In genomic region chr3:97957617-97958311, GRCh38 we compare ENCODE assay signal across 14 cellular contexts. TPM values are rescaled to one million over a fixed set of nuclear protein-coding genes. Genes with fewer than 3 reads are reported as not detected.
A peak's percentile ranks its signal among the peaks of the same experiment; 100 is the strongest.
DNase-seq lines count a peak whose midpoint lies in the region; ATAC-seq, FAIRE-seq and TF ChIP-seq lines count a peak whose summit lies in the region.
"Had no signal": no experiment of that assay in that cellular context is flagged by ENCODE, and none has a peak within 500 bp of the region (broad histone marks: within the 10 kb centered on the region; RNA-seq: fewer than 3 reads in every experiment).

No MANE protein-coding gene starts in this region.

- H3K27ac Mint-ChIP-seq in CD14-positive monocyte = peak overlapping the region; percentile 70 to 91 (median 86)
- H3K27ac Mint-ChIP-seq: immature natural killer cell had no signal

- H3K4me3 Mint-ChIP-seq in CD14-positive monocyte = no peak overlapping the region
- H3K4me3 Mint-ChIP-seq: immature natural killer cell had no signal

- H3K9me1 ChIP-seq in K562 (ENCODE audit: control insufficient read depth, insufficient read depth, low read length) = peaks cover 3% of the 10 kb centered on the region

- no peak for TF ChIP-seq RAD21 in K562 (CRISPR knock-in tag; conservative IDR thresholded peaks at IDR 0.05 in 1 of 2, IDR thresholded peaks at IDR 0.05 in 1 of 2)

- no peaks in the 10 kb centered on the region for H3K9me3 Mint-ChIP-seq in CD14-positive monocyte
- H3K9me3 Mint-ChIP-seq: immature natural killer cell had no signal

- no peaks in the 10 kb centered on the region for H4K20me1 ChIP-seq in K562 (replicated peaks; ENCODE audit: control insufficient read depth, insufficient read depth, low read length)

- H3K36me3 Mint-ChIP-seq in CD14-positive monocyte = peaks cover 46 to 58% of the 10 kb centered on the region in 2 donors

- POLR2A ChIA-PET in K562 (lab: Yijun Ruan, JAX) = no interaction called here

- H3K9me3 ChIP-seq in K562 (replicated peaks; ENCODE audit: control insufficient read depth, insufficient read depth, low read depth, low read length) (no peaks in the 10 kb centered on the region), lower lobe of right lung (no peaks in the 10 kb centered on the region)
- H3K9me3 ChIP-seq: ascending aorta, SJSA1 had no signal

- ATAC-seq in K562 = peak; percentile 68
- peak; percentile 37 to 53 for ATAC-seq in lower lobe of right lung

- peaks cover 46% of the 10 kb centered on the region for H3K4me1 Mint-ChIP-seq in CD14-positive monocyte

- peaks cover 6% of the 10 kb centered on the region; the same call in 1 of the 3 replicates for H3K79me2 ChIP-seq in K562 (ENCODE audit: control insufficient read depth, insufficient read depth, low read length)

- no TSS peak for BruUV-seq in K562 (replicated peaks; lab: Mats Ljungman, UMichigan)

- H3K9ac ChIP-seq in K562 (ENCODE audit: insufficient read depth in 1 of 2, low read depth in 2 of 2, low read length in 2 of 2) = no peak overlapping the region

- in situ Hi-C loops in K562 (cut with MboI) = no loop called here

- H3K36me3 ChIP-seq in K562 (ENCODE audit: control insufficient read depth, insufficient read depth, low read length) (peaks cover 55% of the 10 kb centered on the region; the same call in 2 of the 3 replicates), lower lobe of right lung (peaks cover 60% of the 10 kb centered on the region)

- no peak for FAIRE-seq in K562 (lab: Jason Lieb, UNC)

- H2AFZ ChIP-seq in K562 (ENCODE audit: low read depth, low read length) = no peak overlapping the region

- H3K4me2 ChIP-seq in K562 (ENCODE audit: insufficient read depth, low read length) = no peak overlapping the region

- H3K27ac ChIP-seq in K562 (ENCODE audit: extremely low read depth, low read depth, low read length) (no peak overlapping the region), lower lobe of right lung (peak overlapping the region; percentile 4)
- H3K27ac ChIP-seq: ascending aorta, dorsolateral prefrontal cortex, SJSA1 had no signal

- no peak for TF ChIP-seq EP300 in K562 (IDR thresholded peaks at IDR 0.05; ENCODE audit: low read length)

- CTCF ChIA-PET in K562 (lab: Yijun Ruan, JAX; ENCODE audit: low intra/inter-chr PET ratio) = no interaction called here

- H3K27me3 ChIP-seq in K562 (ENCODE audit: control insufficient read depth in 2 of 2, insufficient read depth in 2 of 2, low read length in 2 of 2) = no peaks in the 10 kb centered on the region
- no peaks in the 10 kb centered on the region for H3K27me3 ChIP-seq in lower lobe of right lung (ENCODE audit: low read depth)
- H3K27me3 ChIP-seq: ascending aorta, dorsolateral prefrontal cortex, SJSA1 had no signal

- no peak for TF ChIP-seq POLR2A in K562 (conservative IDR thresholded peaks at IDR 0.05)

- intact Hi-C loops in CD14-positive monocyte (cut with micrococcal nuclease) (no loop called here), K562 (cut with micrococcal nuclease) (no loop called here), lower lobe of right lung (cut with DNase I) (no loop called here)

- TF ChIP-seq CTCF in CD14-positive monocyte (IDR thresholded peaks at IDR 0.05) (no peak), K562 (IDR thresholded peaks at IDR 0.05 in 2 of 3, conservative IDR thresholded peaks at IDR 0.05 in 1 of 3; ENCODE audit: insufficient read depth in 2 of 3, low read depth in 1 of 3, low read length in 3 of 3) (no peak), lower lobe of right lung (IDR thresholded peaks at IDR 0.05) (no peak)

- H3K4me1 ChIP-seq in K562 (replicated peaks in 1 of 2; ENCODE audit: control insufficient read depth in 2 of 2, insufficient read depth in 2 of 2, low read length in 2 of 2) = no peaks in the 10 kb centered on the region; a peak in 2 of 5 replicates
- peaks cover 2% of the 10 kb centered on the region for H3K4me1 ChIP-seq in lower lobe of right lung
- H3K4me1 ChIP-seq: ascending aorta had no signal

- DNase-seq in CD14-positive monocyte (ENCODE audit: low spot score) = peak; percentile 60
- peak; percentile 52 for DNase-seq in HCEC 1CT
- DNase-seq in K562 (ENCODE audit: extremely low read depth in 1 of 4, low spot score in 3 of 4) = no peak
- no peak for DNase-seq in lower lobe of right lung
- no peak for DNase-seq in GDM1 (lab: John Stamatoyannopoulos, UW)
- no peak for DNase-seq in SKM-1 (lab: John Stamatoyannopoulos, UW; ENCODE audit: unreplicated experiment)
- DNase-seq in COLO829 (ENCODE audit: low spot score) = no peak
- DNase-seq: activated CD8-positive, alpha-beta memory T cell treated with anti-CD3 and anti-CD28 coated beads for 24 hours; activated gamma-delta T cell; dorsolateral prefrontal cortex; immature natural killer cell; stimulated activated CD4-positive, alpha-beta T cell treated with anti-CD3 and anti-CD28 coated beads, Interleukin-1b, Interleukin-23, amount 100 ng/mL, for 48 hours had no signal

- 56% methylated on average over 8 of the region's 8 CpGs for WGBS in K562 (ENCODE audit: insufficient coverage, low coverage, missing lambda C conversion rate)

- no peaks in the 10 kb centered on the region for H3K27me3 Mint-ChIP-seq in CD14-positive monocyte (ENCODE audit: low read depth in 3 of 3)

- H3K4me3 ChIP-seq in K562 = no peak overlapping the region
- H3K4me3 ChIP-seq in lower lobe of right lung = no peak overlapping the region
- H3K4me3 ChIP-seq: ascending aorta, dorsolateral prefrontal cortex, SJSA1 had no signal

TF ChIP-seq in K562, 482 proteins besides CTCF, POLR2A, EP300 and RAD21 (continues in another document):
- TF ChIP-seq HMBOX1 (IDR thresholded peaks at IDR 0.05) (peak; percentile 32; the same call in 1 of the 2 replicates), ZNF23 (CRISPR knock-in tag; IDR thresholded peaks at IDR 0.05) (no peak), NCOA2 (IDR thresholded peaks at IDR 0.05; ENCODE audit: partially characterized antibody in 2 of 2) (no peak), ZNF639 (CRISPR knock-in tag; conservative IDR thresholded peaks at IDR 0.05 in 1 of 2, IDR thresholded peaks at IDR 0.05 in 1 of 2) (no peak), ZNF778 (CRISPR knock-in tag; IDR thresholded peaks at IDR 0.05) (no peak), SREBF1 (IDR thresholded peaks at IDR 0.05; ENCODE audit: borderline replicate concordance, low read depth, low read length) (no peak), HBP1 (CRISPR knock-in tag; IDR thresholded peaks at IDR 0.05) (no peak), ZNF384 (IDR thresholded peaks at IDR 0.05; ENCODE audit: low read depth, low read length) (no peak), MTA3 (IDR thresholded peaks at IDR 0.05; ENCODE audit: borderline replicate concordance) (no peak), GATAD2A (IDR thresholded peaks at IDR 0.05) (no peak), FOXA1 (IDR thresholded peaks at IDR 0.05; ENCODE audit: borderline replicate concordance) (no peak)

RNA-seq across cellular contexts. Expression of gene RIOX2, which starts 14.5 kb away (rescaled TPM):
- polyA plus RNA-seq in CD14-positive monocyte = 10 to 100 TPM; 18.3 to 18.7 TPM
- total RNA-seq in K562 (2011; cell fraction: chromatin; rRNA removed; ENCODE audit: low replicate concordance) = 23.9 and 30.1 TPM in 2 replicates
- 16.3 and 16.6 TPM in 2 replicates for total RNA-seq in K562 (2011; cell fraction: nucleolus; rRNA removed)
- 24.0 and 28.6 TPM in 2 replicates for total RNA-seq in K562 (2011; cell fraction: nucleoplasm; rRNA removed)
- total RNA-seq in K562 (2014; rRNA removed) = 25.1 and 29.8 TPM in 2 replicates
- 33.3 and 35.0 TPM in 2 replicates for total RNA-seq in K562 (2014; rRNA removed; fragmentation: Illumina TruSeq; extraction: Trizol)
- 29.3 and 33.1 TPM in 2 replicates for total RNA-seq in K562 (2015; rRNA removed; fragmentation: Illumina TruSeq; extraction: Trizol)
- total RNA-seq in K562 (2021) = 22.2 and 24.0 TPM in 2 replicates
- 21.1 and 33.7 TPM in 2 replicates for polyA plus RNA-seq in K562 (2011; rRNA removed)
- polyA plus RNA-seq in K562 (2011; cell fraction: cytosol; rRNA removed) = 11.2 and 13.9 TPM in 2 replicates
- 23.2 and 23.7 TPM in 2 replicates for polyA plus RNA-seq in K562 (2011; cell fraction: nucleus; rRNA removed)
- polyA plus RNA-seq in K562 (2012) = 12.8 and 18.1 TPM in 2 replicates
- 25.9 and 31.3 TPM in 2 replicates for polyA plus RNA-seq in K562 (2014; fragmentation: Illumina TruSeq; extraction: Trizol)
- polyA plus RNA-seq in K562 (2014; fragmentation: Nextera tagmentation; extraction: Ambion mirVana) = 10 to 100 TPM; 32.6 to 56.0 TPM
- polyA plus RNA-seq in K562 (2014; rRNA removed) = 23.6 and 31.2 TPM in 2 replicates
- polyA minus RNA-seq in K562 (2011; rRNA and poly(A)+ RNA removed) = 32.1 and 38.1 TPM in 2 replicates
- 9.2 and 19.4 TPM in 2 replicates for polyA minus RNA-seq in K562 (2011; cell fraction: cytosol; rRNA and poly(A)+ RNA removed)
- 29.9 and 32.2 TPM in 2 replicates for polyA minus RNA-seq in K562 (2011; cell fraction: nucleus; rRNA and poly(A)+ RNA removed)
- total RNA-seq in lower lobe of right lung = 20.5 TPM

Comparison
In these comparisons a context has a peak if more than half of its experiments do, and no peak if none do; other contexts are left out.
1. DNase-seq: peak in CD14-positive monocyte (single experiment) and HCEC 1CT (single experiment); none in K562 (0 of 4), lower lobe of right lung (single experiment), GDM1 (single experiment), SKM-1 (single experiment) and COLO829 (single experiment).